1 cellular context compared by ENCODE assay signal in the genomic region with DNA sequence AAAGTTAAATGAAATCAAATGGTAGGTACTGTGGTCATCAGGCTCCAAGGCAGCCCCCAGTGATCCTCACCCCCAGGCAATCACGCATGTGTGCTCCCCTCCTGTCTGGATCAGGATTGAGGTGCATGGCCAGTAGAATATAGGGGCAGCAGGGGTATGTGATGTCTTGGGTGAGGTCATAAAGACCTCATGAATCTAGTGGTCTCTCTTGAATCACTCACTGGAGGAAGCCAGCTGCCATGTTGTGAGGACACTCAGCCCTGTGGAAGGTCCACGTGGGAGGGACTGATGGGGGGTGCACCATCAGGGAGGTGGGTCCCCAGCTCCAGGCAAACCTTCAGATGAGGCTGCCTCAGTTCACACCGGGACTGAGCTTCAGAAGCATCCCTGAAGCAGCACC.
TF ChIP-seq lines count a peak whose summit lies in the region.

No MANE protein-coding gene starts in this region.

TF ChIP-seq in IMR-90, 13 proteins besides CTCF, POLR2A, EP300 and RAD21:
- no peak for TF ChIP-seq RFX5 (IDR thresholded peaks at IDR 0.05; ENCODE audit: low read depth, low read length)
- TF ChIP-seq MAFK (IDR thresholded peaks at IDR 0.05; ENCODE audit: low read depth, low read length): no peak
- TF ChIP-seq CEBPB (IDR thresholded peaks at IDR 0.05; ENCODE audit: low read depth, low read length): no peak
- TF ChIP-seq BHLHE40 (IDR thresholded peaks at IDR 0.05; ENCODE audit: low read depth, low read length): no peak
- TF ChIP-seq, protein P1, sequence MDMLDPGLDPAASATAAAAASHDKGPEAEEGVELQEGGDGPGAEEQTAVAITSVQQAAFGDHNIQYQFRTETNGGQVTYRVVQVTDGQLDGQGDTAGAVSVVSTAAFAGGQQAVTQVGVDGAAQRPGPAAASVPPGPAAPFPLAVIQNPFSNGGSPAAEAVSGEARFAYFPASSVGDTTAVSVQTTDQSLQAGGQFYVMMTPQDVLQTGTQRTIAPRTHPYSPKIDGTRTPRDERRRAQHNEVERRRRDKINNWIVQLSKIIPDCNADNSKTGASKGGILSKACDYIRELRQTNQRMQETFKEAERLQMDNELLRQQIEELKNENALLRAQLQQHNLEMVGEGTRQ (IDR thresholded peaks at IDR 0.05; ENCODE audit: low read depth, low read length): no peak
- TF ChIP-seq FOS (IDR thresholded peaks at IDR 0.05; ENCODE audit: low read depth, low read length): no peak
- no peak for TF ChIP-seq RCOR1 (IDR thresholded peaks at IDR 0.05; ENCODE audit: insufficient replicate concordance, low read length)
- no peak for TF ChIP-seq CHD1 (IDR thresholded peaks at IDR 0.05; ENCODE audit: low read depth, low read length)
- no peak for TF ChIP-seq ELK1 (IDR thresholded peaks at IDR 0.05; ENCODE audit: borderline replicate concordance, low read depth, low read length)
- TF ChIP-seq MXI1 (IDR thresholded peaks at IDR 0.05; ENCODE audit: borderline replicate concordance, low read depth, low read length): no peak
- no peak for TF ChIP-seq NFE2L2 (IDR thresholded peaks at IDR 0.05; ENCODE audit: low read depth, low read length)
- TF ChIP-seq SMC3 (IDR thresholded peaks at IDR 0.05; ENCODE audit: low read depth, low read length): no peak
- no peak for TF ChIP-seq MAZ (IDR thresholded peaks at IDR 0.05; ENCODE audit: borderline replicate concordance, low read depth, low read length)
